9 cellular contexts compared by ENCODE assay signal in genomic region chr2:237616373-237617304, GRCh38.
DNase-seq lines count a peak whose midpoint lies in the region; ATAC-seq and TF ChIP-seq lines count a peak whose summit lies in the region.
"Had no signal": no experiment of that assay in that cellular context is flagged by ENCODE, and none has a peak within 500 bp of the region (broad histone marks: within the 10 kb centered on the region; RNA-seq: fewer than 3 reads in every experiment).

No MANE protein-coding gene starts in this region.

- no peak for TF ChIP-seq CTCF in Loucy (conservative IDR thresholded peaks at IDR 0.05; ENCODE audit: low read length)
- no peak for TF ChIP-seq CTCF in coronary artery (IDR thresholded peaks at IDR 0.05)

- peaks cover 48% of the 10 kb centered on the region for H3K4me1 ChIP-seq in Loucy (ENCODE audit: insufficient read depth, low read length, poor library complexity, severe bottlenecking)
- peaks cover 0 to 32% of the 10 kb centered on the region in 2 donors for H3K4me1 ChIP-seq in muscle layer of duodenum (ENCODE audit: control insufficient read depth in 1 of 2, insufficient read depth in 2 of 2, low read length in 2 of 2)

- peak overlapping the region; percentile 72 for H3K4me2 ChIP-seq in Loucy (ENCODE audit: low read depth, low read length, poor library complexity, severe bottlenecking)

- peak overlapping the region; percentile 81 to 98 for H3K27ac ChIP-seq in coronary artery
- peak overlapping the region; percentile 34 for H3K27ac ChIP-seq in muscle layer of duodenum (ENCODE audit: low read length)

- H3K9me3 ChIP-seq in Loucy (ENCODE audit: insufficient read depth, low read depth, low read length) (no peaks in the 10 kb centered on the region), muscle layer of duodenum (ENCODE audit: control insufficient read depth in 1 of 2, low read length in 2 of 2) (no peaks in the 10 kb centered on the region)

- H3K27me3 ChIP-seq in Loucy (ENCODE audit: insufficient read depth, low read length, poor library complexity, severe bottlenecking) (no peaks in the 10 kb centered on the region), muscle layer of duodenum (ENCODE audit: low read depth, low read length) (no peaks in the 10 kb centered on the region)

- ATAC-seq in GM21529 (IDR thresholded peaks at IDR 0.05; ENCODE audit: unreplicated experiment): no peak
- no peak for ATAC-seq in GM19397 (IDR thresholded peaks at IDR 0.05; ENCODE audit: unreplicated experiment)
- no peak for ATAC-seq in HG03460 (IDR thresholded peaks at IDR 0.05; ENCODE audit: unreplicated experiment)
- no peak for ATAC-seq in GM18873 (IDR thresholded peaks at IDR 0.05; ENCODE audit: low FRiP score, unreplicated experiment)

- no peak overlapping the region for H2AFZ ChIP-seq in Loucy (ENCODE audit: low read length)

- H3K9me2 ChIP-seq in Loucy (replicated peaks; ENCODE audit: low read depth, low read length): no peaks in the 10 kb centered on the region

- H3K79me2 ChIP-seq in Loucy (ENCODE audit: insufficient read depth, low read length): no peaks in the 10 kb centered on the region

- H3F3A ChIP-seq in Loucy (ENCODE audit: low read depth): no peaks in the 10 kb centered on the region; the same call in 1 of the 2 replicates

- H3K9ac ChIP-seq in Loucy (ENCODE audit: low read depth, low read length, poor library complexity, severe bottlenecking): no peak overlapping the region

- H3K4me3 ChIP-seq in Loucy (ENCODE audit: low read length, poor library complexity, severe bottlenecking): peak overlapping the region; percentile 58
- peak overlapping the region; percentile 30 for H3K4me3 ChIP-seq in coronary artery
- peak overlapping the region in 1 of 2 donors; percentile 23 for H3K4me3 ChIP-seq in muscle layer of duodenum (ENCODE audit: low read depth in 1 of 2, low read length in 2 of 2)

- no peaks in the 10 kb centered on the region for H3K36me3 ChIP-seq in Loucy (ENCODE audit: insufficient read depth, low read length)
- no peaks in the 10 kb centered on the region for H3K36me3 ChIP-seq in muscle layer of duodenum (ENCODE audit: control insufficient read depth in 1 of 2, insufficient read depth in 2 of 2, low read length in 2 of 2)

- peak; percentile 89 for DNase-seq in AG08395 (ENCODE audit: low spot score)
- peak; percentile 65 for DNase-seq in coronary artery (ENCODE audit: low spot score)
- DNase-seq: activated CD4-positive, alpha-beta T cell treated with anti-CD3 and anti-CD28 coated beads, Interleukin-2, amount 50 U/mL, for 1 hour had no signal

- H4K20me1 ChIP-seq in Loucy (ENCODE audit: insufficient read depth, low read length, poor library complexity, severe bottlenecking): no peaks in the 10 kb centered on the region
